Comparison of ENCODE assay signal across 1 cellular context in the genomic region with DNA sequence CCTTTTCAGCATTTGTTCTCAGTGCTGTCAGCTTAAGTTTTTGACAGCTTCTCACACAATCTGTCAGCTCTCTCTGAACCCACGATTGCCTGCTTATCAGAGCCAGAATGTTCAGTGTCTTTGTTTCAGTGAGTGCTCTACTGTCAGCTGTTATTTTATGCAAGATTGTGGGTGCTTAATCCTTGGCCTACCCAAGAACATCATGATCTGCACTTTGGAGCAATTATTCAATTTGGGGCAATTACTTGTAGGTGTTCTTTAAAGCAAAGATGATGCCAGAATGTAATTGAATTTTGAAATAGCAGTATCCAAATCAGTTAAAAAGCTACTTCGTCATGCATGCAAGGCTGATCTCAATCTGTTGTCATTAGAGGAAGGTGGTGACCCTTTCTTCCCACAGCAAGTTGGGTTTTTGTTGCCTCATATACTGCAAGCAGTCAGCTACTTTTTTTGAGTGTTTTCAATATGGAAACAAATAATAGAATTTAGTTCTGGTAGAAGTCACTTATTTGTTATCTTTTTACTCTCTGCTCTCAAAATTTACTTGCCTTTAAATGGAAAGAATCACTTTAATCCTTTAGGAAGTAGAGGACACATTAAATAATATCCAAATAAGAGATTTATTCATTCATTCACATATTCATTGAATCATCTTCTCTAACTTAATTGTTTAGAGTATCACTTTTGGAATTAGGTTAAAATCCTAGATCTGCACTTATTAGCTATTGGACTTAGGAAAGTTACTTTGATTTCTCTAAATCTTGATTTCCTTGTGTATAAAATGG.
A peak's percentile ranks its signal among the peaks of the same experiment; 100 is the strongest.
TF ChIP-seq lines count a peak whose summit lies in the region.

No MANE protein-coding gene starts in this region.

TF ChIP-seq in K562, 482 proteins besides CTCF, POLR2A, EP300 and RAD21 (continued from another document):
- TF ChIP-seq FOSL1 (tag; conservative IDR thresholded peaks at IDR 0.05) (peak; percentile 65), MEIS2 (IDR thresholded peaks at IDR 0.05; ENCODE audit: partially characterized antibody) (peak; percentile 81), BACH1 (tag; IDR thresholded peaks at IDR 0.05) (peak; percentile 21; the same call in 1 of the 2 replicates), ZNF134 (CRISPR knock-in tag; conservative IDR thresholded peaks at IDR 0.05) (no peak), TAL1 (IDR thresholded peaks at IDR 0.05) (peak; percentile 17; the same call in 1 of the 2 replicates), ATF7 (IDR thresholded peaks at IDR 0.05) (peak; percentile 65; the same call in 1 of the 2 replicates), NFE2 (IDR thresholded peaks at IDR 0.05; ENCODE audit: low read depth) (peak; percentile 79), CEBPG (CRISPR knock-in tag; IDR thresholded peaks at IDR 0.05) (peak; percentile 85), CEBPG (tag; conservative IDR thresholded peaks at IDR 0.05 in 1 of 2, IDR thresholded peaks at IDR 0.05 in 1 of 2) (peak; percentile 90 to 94), DPF2 (IDR thresholded peaks at IDR 0.05) (peak; percentile 75), CEBPB (tag; IDR thresholded peaks at IDR 0.05) (peak; percentile 71), ZFPM2 (CRISPR knock-in tag; IDR thresholded peaks at IDR 0.05) (no peak), TRIM24 (IDR thresholded peaks at IDR 0.05) (peak; percentile 61 to 70; a peak in 3 of 4 replicates), FOXM1 (IDR thresholded peaks at IDR 0.05; ENCODE audit: low read depth) (peak; percentile 37; the same call in 1 of the 2 replicates), FOXM1 (CRISPR knock-in tag; IDR thresholded peaks at IDR 0.05; ENCODE audit: low read depth) (no peak), PHF8 (IDR thresholded peaks at IDR 0.05; ENCODE audit: borderline replicate concordance, low read length) (no peak), MAFG (tag; conservative IDR thresholded peaks at IDR 0.05) (peak; percentile 43; the same call in 1 of the 2 replicates), IFI16 (CRISPR knock-in tag; IDR thresholded peaks at IDR 0.05) (no peak), ZNF584 (CRISPR knock-in tag; IDR thresholded peaks at IDR 0.05; ENCODE audit: low read depth) (peak; percentile 91), ZEB2 (IDR thresholded peaks at IDR 0.05) (no peak), SMARCE1 (IDR thresholded peaks at IDR 0.05) (peak; percentile 63; the same call in 1 of the 2 replicates), SIN3B (IDR thresholded peaks at IDR 0.05; ENCODE audit: low read depth) (no peak), ZNF586 (CRISPR knock-in tag; conservative IDR thresholded peaks at IDR 0.05) (no peak), SMARCA4 (IDR thresholded peaks at IDR 0.05) (peak; percentile 70; the same call in 1 of the 2 replicates), JUN (IDR thresholded peaks at IDR 0.05; ENCODE audit: borderline replicate concordance, low read depth, low read length) (0 out of 2 replicates have a peak, but pooled peaks have one; percentile 16), JUN (CRISPR knock-in tag; IDR thresholded peaks at IDR 0.05; ENCODE audit: borderline replicate concordance) (no peak), CREM (IDR thresholded peaks at IDR 0.05; ENCODE audit: low read depth) (peak; percentile 66), HDAC2 (IDR thresholded peaks at IDR 0.05) (peak; percentile 63; the same call in 1 of the 2 replicates), NONO (IDR thresholded peaks at IDR 0.05; ENCODE audit: low read depth in 2 of 2, low read length in 1 of 2) (no peak), C11orf30 (IDR thresholded peaks at IDR 0.05; ENCODE audit: low read depth) (peak; percentile 27; the same call in 1 of the 2 replicates), POLR2H (tag; IDR thresholded peaks at IDR 0.05; ENCODE audit: low read depth) (0 out of 2 replicates have a peak, but pooled peaks have one; percentile 13), ATF1 (CRISPR knock-in tag; IDR thresholded peaks at IDR 0.05) (no peak), ATF1 (tag; IDR thresholded peaks at IDR 0.05) (peak; percentile 54; the same call in 1 of the 2 replicates), NR2C2 (CRISPR knock-in tag; IDR thresholded peaks at IDR 0.05) (no peak), NR2C2 (tag; IDR thresholded peaks at IDR 0.05) (peak; percentile 84), JUND (IDR thresholded peaks at IDR 0.05; ENCODE audit: borderline replicate concordance, low read depth, low read length) (0 out of 2 replicates have a peak, but pooled peaks have one; percentile 9), JUND (tag; IDR thresholded peaks at IDR 0.05; ENCODE audit: borderline replicate concordance, low read depth, low read length) (no peak), ZNF644 (tag; IDR thresholded peaks at IDR 0.05; ENCODE audit: low read depth) (peak; percentile 85), ZNF197 (CRISPR knock-in tag; IDR thresholded peaks at IDR 0.05; ENCODE audit: low read depth) (peak; percentile 38; the same call in 1 of the 2 replicates), RBM34 (IDR thresholded peaks at IDR 0.05; ENCODE audit: borderline replicate concordance, insufficient read depth, low read length) (no peak), RCOR1 (IDR thresholded peaks at IDR 0.05; ENCODE audit: borderline replicate concordance in 1 of 2, low read depth in 2 of 2, low read length in 2 of 2) (peak in 1 of 2 experiments; percentile 50; a peak in 2 of 4 replicates)
- TF ChIP-seq, protein P1, sequence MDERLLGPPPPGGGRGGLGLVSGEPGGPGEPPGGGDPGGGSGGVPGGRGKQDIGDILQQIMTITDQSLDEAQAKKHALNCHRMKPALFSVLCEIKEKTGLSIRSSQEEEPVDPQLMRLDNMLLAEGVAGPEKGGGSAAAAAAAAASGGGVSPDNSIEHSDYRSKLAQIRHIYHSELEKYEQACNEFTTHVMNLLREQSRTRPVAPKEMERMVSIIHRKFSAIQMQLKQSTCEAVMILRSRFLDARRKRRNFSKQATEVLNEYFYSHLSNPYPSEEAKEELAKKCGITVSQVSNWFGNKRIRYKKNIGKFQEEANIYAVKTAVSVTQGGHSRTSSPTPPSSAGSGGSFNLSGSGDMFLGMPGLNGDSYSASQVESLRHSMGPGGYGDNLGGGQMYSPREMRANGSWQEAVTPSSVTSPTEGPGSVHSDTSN (CRISPR knock-in tag; IDR thresholded peaks at IDR 0.05; ENCODE audit: low read depth), result no peak
- TF ChIP-seq, protein P1 (tag; conservative IDR thresholded peaks at IDR 0.05; ENCODE audit: low read depth), result peak; percentile 51
- TF ChIP-seq, protein P2, sequence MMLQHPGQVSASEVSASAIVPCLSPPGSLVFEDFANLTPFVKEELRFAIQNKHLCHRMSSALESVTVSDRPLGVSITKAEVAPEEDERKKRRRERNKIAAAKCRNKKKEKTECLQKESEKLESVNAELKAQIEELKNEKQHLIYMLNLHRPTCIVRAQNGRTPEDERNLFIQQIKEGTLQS (IDR thresholded peaks at IDR 0.05), result peak; percentile 63
- TF ChIP-seq, protein P2 (CRISPR knock-in tag; conservative IDR thresholded peaks at IDR 0.05), result no peak
- TF ChIP-seq, protein P3, sequence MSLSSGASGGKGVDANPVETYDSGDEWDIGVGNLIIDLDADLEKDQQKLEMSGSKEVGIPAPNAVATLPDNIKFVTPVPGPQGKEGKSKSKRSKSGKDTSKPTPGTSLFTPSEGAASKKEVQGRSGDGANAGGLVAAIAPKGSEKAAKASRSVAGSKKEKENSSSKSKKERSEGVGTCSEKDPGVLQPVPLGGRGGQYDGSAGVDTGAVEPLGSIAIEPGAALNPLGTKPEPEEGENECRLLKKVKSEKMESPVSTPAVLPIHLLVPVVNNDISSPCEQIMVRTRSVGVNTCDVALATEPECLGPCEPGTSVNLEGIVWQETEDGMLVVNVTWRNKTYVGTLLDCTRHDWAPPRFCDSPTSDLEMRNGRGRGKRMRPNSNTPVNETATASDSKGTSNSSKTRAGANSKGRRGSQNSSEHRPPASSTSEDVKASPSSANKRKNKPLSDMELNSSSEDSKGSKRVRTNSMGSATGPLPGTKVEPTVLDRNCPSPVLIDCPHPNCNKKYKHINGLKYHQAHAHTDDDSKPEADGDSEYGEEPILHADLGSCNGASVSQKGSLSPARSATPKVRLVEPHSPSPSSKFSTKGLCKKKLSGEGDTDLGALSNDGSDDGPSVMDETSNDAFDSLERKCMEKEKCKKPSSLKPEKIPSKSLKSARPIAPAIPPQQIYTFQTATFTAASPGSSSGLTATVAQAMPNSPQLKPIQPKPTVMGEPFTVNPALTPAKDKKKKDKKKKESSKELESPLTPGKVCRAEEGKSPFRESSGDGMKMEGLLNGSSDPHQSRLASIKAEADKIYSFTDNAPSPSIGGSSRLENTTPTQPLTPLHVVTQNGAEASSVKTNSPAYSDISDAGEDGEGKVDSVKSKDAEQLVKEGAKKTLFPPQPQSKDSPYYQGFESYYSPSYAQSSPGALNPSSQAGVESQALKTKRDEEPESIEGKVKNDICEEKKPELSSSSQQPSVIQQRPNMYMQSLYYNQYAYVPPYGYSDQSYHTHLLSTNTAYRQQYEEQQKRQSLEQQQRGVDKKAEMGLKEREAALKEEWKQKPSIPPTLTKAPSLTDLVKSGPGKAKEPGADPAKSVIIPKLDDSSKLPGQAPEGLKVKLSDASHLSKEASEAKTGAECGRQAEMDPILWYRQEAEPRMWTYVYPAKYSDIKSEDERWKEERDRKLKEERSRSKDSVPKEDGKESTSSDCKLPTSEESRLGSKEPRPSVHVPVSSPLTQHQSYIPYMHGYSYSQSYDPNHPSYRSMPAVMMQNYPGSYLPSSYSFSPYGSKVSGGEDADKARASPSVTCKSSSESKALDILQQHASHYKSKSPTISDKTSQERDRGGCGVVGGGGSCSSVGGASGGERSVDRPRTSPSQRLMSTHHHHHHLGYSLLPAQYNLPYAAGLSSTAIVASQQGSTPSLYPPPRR (CRISPR knock-in tag; IDR thresholded peaks at IDR 0.05; ENCODE audit: borderline replicate concordance), result no peak
- TF ChIP-seq, protein P4, sequence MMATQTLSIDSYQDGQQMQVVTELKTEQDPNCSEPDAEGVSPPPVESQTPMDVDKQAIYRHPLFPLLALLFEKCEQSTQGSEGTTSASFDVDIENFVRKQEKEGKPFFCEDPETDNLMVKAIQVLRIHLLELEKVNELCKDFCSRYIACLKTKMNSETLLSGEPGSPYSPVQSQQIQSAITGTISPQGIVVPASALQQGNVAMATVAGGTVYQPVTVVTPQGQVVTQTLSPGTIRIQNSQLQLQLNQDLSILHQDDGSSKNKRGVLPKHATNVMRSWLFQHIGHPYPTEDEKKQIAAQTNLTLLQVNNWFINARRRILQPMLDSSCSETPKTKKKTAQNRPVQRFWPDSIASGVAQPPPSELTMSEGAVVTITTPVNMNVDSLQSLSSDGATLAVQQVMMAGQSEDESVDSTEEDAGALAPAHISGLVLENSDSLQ (IDR thresholded peaks at IDR 0.05), result peak; percentile 82
- TF ChIP-seq, protein P5, sequence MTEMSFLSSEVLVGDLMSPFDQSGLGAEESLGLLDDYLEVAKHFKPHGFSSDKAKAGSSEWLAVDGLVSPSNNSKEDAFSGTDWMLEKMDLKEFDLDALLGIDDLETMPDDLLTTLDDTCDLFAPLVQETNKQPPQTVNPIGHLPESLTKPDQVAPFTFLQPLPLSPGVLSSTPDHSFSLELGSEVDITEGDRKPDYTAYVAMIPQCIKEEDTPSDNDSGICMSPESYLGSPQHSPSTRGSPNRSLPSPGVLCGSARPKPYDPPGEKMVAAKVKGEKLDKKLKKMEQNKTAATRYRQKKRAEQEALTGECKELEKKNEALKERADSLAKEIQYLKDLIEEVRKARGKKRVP (CRISPR knock-in tag; IDR thresholded peaks at IDR 0.05), result peak; percentile 43; the same call in 1 of the 2 replicates
- TF ChIP-seq, protein P6, sequence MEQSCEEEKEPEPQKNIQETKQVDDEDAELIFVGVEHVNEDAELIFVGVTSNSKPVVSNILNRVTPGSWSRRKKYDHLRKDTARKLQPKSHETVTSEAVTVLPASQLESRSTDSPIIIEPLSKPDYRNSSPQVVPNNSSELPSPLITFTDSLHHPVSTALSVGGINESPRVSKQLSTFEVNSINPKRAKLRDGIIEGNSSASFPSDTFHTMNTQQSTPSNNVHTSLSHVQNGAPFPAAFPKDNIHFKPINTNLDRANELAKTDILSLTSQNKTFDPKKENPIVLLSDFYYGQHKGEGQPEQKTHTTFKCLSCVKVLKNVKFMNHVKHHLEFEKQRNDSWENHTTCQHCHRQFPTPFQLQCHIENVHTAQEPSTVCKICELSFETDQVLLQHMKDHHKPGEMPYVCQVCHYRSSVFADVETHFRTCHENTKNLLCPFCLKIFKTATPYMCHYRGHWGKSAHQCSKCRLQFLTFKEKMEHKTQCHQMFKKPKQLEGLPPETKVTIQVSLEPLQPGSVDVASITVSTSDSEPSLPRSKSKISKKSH (CRISPR knock-in tag; IDR thresholded peaks at IDR 0.05), result no peak
